Comparison of ENCODE assay signal across 8 cellular contexts in genomic region chr1:227437495-227438008, GRCh38.
DNase-seq lines count a peak whose midpoint lies in the region; ATAC-seq, FAIRE-seq and TF ChIP-seq lines count a peak whose summit lies in the region.

No MANE protein-coding gene starts in this region.

- CTCF ChIA-PET in activated CD8-positive, alpha-beta T cell treated with anti-CD3 and anti-CD28 coated beads for 36 hours (lab: Charles Lee), result no interaction called here
- CTCF ChIA-PET in activated CD8-positive, alpha-beta T cell treated with anti-CD3 and anti-CD28 coated beads, Interleukin-2, amount 10 ng/mL, durations not matched to agents 7 days and 5 days (lab: Charles Lee), result no interaction called here
- CTCF ChIA-PET in mammary epithelial cell (lab: Charles Lee; ENCODE audit: low non-redundant PET) (no interaction called here), HepG2 (lab: Yijun Ruan, JAX; ENCODE audit: low intra/inter-chr PET ratio, low total read pairs) (interaction anchor here (0.8 to 1.5 kb wide), 4 partner anchors 202 to 804 kb away, joined by 4 to 6 read pairs (median 5); no protein-coding TSS in a partner anchor)

- no peak for ATAC-seq in activated CD8-positive, alpha-beta T cell treated with anti-CD3 and anti-CD28 coated beads for 36 hours
- no peak for ATAC-seq in activated CD8-positive, alpha-beta T cell treated with anti-CD3 and anti-CD28 coated beads, Interleukin-2, amount 10 ng/mL, durations not matched to agents 7 days and 5 days
- ATAC-seq in HepG2, result peak; percentile 67; the same call in 2 of the 3 replicates
- peak; percentile 52 to 82 for ATAC-seq in upper lobe of left lung (ENCODE audit: low FRiP score in 2 of 2)
- ATAC-seq in HG03139 (IDR thresholded peaks at IDR 0.05; ENCODE audit: unreplicated experiment), result no peak

- intact Hi-C loops in activated CD8-positive, alpha-beta T cell treated with anti-CD3 and anti-CD28 coated beads for 36 hours (cut with micrococcal nuclease), result no loop called here
- intact Hi-C loops in mammary epithelial cell (cut with micrococcal nuclease), result loop anchor here (1.0 to 10.0 kb wide), 10 partner anchors 120 to 1015 kb away; partner anchors contain the start of genes ITPKB and STUM
- intact Hi-C loops in HepG2 (cut with micrococcal nuclease; ENCODE audit: unreplicated experiment), result loop anchor here (1.0 to 10.0 kb wide), 5 partner anchors 120 to 803 kb away; partner anchors contain the start of gene CDC42BPA

- H3K9me3 ChIP-seq in mammary epithelial cell (replicated peaks; ENCODE audit: insufficient read depth, low read length) (no peaks in the 10 kb centered on the region), HepG2 (ENCODE audit: low read length) (no peaks in the 10 kb centered on the region), upper lobe of left lung (no peaks in the 10 kb centered on the region)

- peak overlapping the region; percentile 25 to 41 (median 36) for H3K4me3 ChIP-seq in mammary epithelial cell (replicated peaks in 1 of 3; ENCODE audit: insufficient read depth in 1 of 3, low read depth in 2 of 3, low read length in 3 of 3)
- peak overlapping the region in 1 of 3 experiments; percentile 37; a peak in 1 of 6 replicates for H3K4me3 ChIP-seq in HepG2 (replicated peaks in 1 of 3; ENCODE audit: insufficient read depth in 1 of 3, low read depth in 2 of 3, low read length in 3 of 3)
- H3K4me3 ChIP-seq in upper lobe of left lung, result peak overlapping the region in 3 of 4 donors; percentile 18 to 41 (median 33)

- TF ChIP-seq POLR2A in HepG2 (IDR thresholded peaks at IDR 0.05; ENCODE audit: insufficient read depth in 1 of 2, low read depth in 2 of 2, low read length in 2 of 2) (no peak), upper lobe of left lung (IDR thresholded peaks at IDR 0.05) (no peak)

- H3K27me3 ChIP-seq in mammary epithelial cell (ENCODE audit: insufficient read depth, low read length) (no peaks in the 10 kb centered on the region), HepG2 (ENCODE audit: control insufficient read depth in 1 of 2, insufficient read depth in 2 of 2, low read length in 2 of 2) (peaks cover 0 to 17% of the 10 kb centered on the region in 2 experiments; a peak in 1 of 5 replicates), upper lobe of left lung (no peaks in the 10 kb centered on the region)

- no peak for TF ChIP-seq EP300 in HepG2 (IDR thresholded peaks at IDR 0.05; ENCODE audit: low read depth in 2 of 2, low read length in 2 of 2)
- no peak for TF ChIP-seq EP300 in HepG2 (CRISPR knock-in tag; IDR thresholded peaks at IDR 0.05; ENCODE audit: borderline replicate concordance)
- no peak for TF ChIP-seq EP300 in upper lobe of left lung (IDR thresholded peaks at IDR 0.05)

- peak; percentile 12 for FAIRE-seq in HepG2 (lab: Jason Lieb, UNC)

- H3K36me3 Mint-ChIP-seq in activated CD8-positive, alpha-beta T cell treated with anti-CD3 and anti-CD28 coated beads for 36 hours (ENCODE audit: low read depth), result no peaks in the 10 kb centered on the region
- H3K36me3 Mint-ChIP-seq in activated CD8-positive, alpha-beta T cell treated with anti-CD3 and anti-CD28 coated beads, Interleukin-2, amount 10 ng/mL, durations not matched to agents 7 days and 5 days (ENCODE audit: low read depth), result no peaks in the 10 kb centered on the region

- dilution Hi-C loops in mammary epithelial cell (cut with HindIII; ENCODE audit: low sequenced_read_pairs), result no loop called here

- no peak overlapping the region for H3K27ac Mint-ChIP-seq in activated CD8-positive, alpha-beta T cell treated with anti-CD3 and anti-CD28 coated beads for 36 hours
- no peak overlapping the region for H3K27ac Mint-ChIP-seq in activated CD8-positive, alpha-beta T cell treated with anti-CD3 and anti-CD28 coated beads, Interleukin-2, amount 10 ng/mL, durations not matched to agents 7 days and 5 days

- POLR2A ChIA-PET in activated CD8-positive, alpha-beta T cell treated with anti-CD3 and anti-CD28 coated beads for 36 hours (lab: Charles Lee), result no interaction called here
- POLR2A ChIA-PET in activated CD8-positive, alpha-beta T cell treated with anti-CD3 and anti-CD28 coated beads, Interleukin-2, amount 10 ng/mL, durations not matched to agents 7 days and 5 days (lab: Charles Lee), result no interaction called here
- POLR2A ChIA-PET in HepG2 (lab: Yijun Ruan, JAX), result no interaction called here

- no peaks in the 10 kb centered on the region for H4K20me1 ChIP-seq in mammary epithelial cell (ENCODE audit: insufficient read depth, low read length)
- no peaks in the 10 kb centered on the region for H4K20me1 ChIP-seq in HepG2 (ENCODE audit: insufficient read depth, low read length)

- in situ Hi-C loops in mammary epithelial cell (cut with MboI; ENCODE audit: low sequenced_read_pairs in 2 of 2), result loop anchor here (10.0 to 25.0 kb wide), 4 partner anchors 200 to 525 kb away; no protein-coding TSS in a partner anchor
- in situ Hi-C loops in HepG2 (cut with HindIII; ENCODE audit: extremely low pct_ligation_motif_present, low pct_unique_long_range_greater_than_20kb), result loop anchor here (5.0 to 10.0 kb wide), 3 partner anchors 120 to 803 kb away; partner anchors contain the start of gene CDC42BPA

- BruUV-seq in mammary epithelial cell (replicated peaks; lab: Mats Ljungman, UMichigan) (no TSS peak), HepG2 (replicated peaks; lab: Mats Ljungman, UMichigan) (no TSS peak)

- WGBS in mammary epithelial cell (ENCODE audit: low coverage, missing lambda C conversion rate), result 2% methylated on average over 7 of the region's 7 CpGs
- WGBS in HepG2 (ENCODE audit: low lambda C conversion rate), result 3% methylated on average over 7 of the region's 7 CpGs
- 4 to 8% methylated on average over 7 of the region's 7 CpGs for WGBS in upper lobe of left lung, 2 donors

- DNase-seq in activated CD8-positive, alpha-beta T cell treated with anti-CD3 and anti-CD28 coated beads for 36 hours, result no peak
- DNase-seq in activated CD8-positive, alpha-beta T cell treated with anti-CD3 and anti-CD28 coated beads, Interleukin-2, amount 10 ng/mL, durations not matched to agents 7 days and 5 days, result no peak
- DNase-seq in NCI-H345 (lab: John Stamatoyannopoulos, UW) (peak; percentile 37), mammary epithelial cell (peak; percentile 37), HepG2 (ENCODE audit: low spot score) (peak; percentile 25), upper lobe of left lung (no peak)
- no peak for DNase-seq in activated T-cell treated with anti-CD3 and anti-CD28 coated beads, Interleukin-2, amount 50 U/mL, for 48 hours

- H3K27me3 Mint-ChIP-seq in activated CD8-positive, alpha-beta T cell treated with anti-CD3 and anti-CD28 coated beads for 36 hours, result peaks cover 20% of the 10 kb centered on the region
- peaks cover 15% of the 10 kb centered on the region for H3K27me3 Mint-ChIP-seq in activated CD8-positive, alpha-beta T cell treated with anti-CD3 and anti-CD28 coated beads, Interleukin-2, amount 10 ng/mL, durations not matched to agents 7 days and 5 days (ENCODE audit: low read depth)

- H3K9me3 Mint-ChIP-seq in activated CD8-positive, alpha-beta T cell treated with anti-CD3 and anti-CD28 coated beads for 36 hours, result no peaks in the 10 kb centered on the region
- H3K9me3 Mint-ChIP-seq in activated CD8-positive, alpha-beta T cell treated with anti-CD3 and anti-CD28 coated beads, Interleukin-2, amount 10 ng/mL, durations not matched to agents 7 days and 5 days (ENCODE audit: insufficient read depth), result no peaks in the 10 kb centered on the region

- TF ChIP-seq RAD21 in HepG2 (CRISPR knock-in tag; IDR thresholded peaks at IDR 0.05), result peak; percentile 49; the same call in 1 of the 2 replicates

- H3K36me3 ChIP-seq in mammary epithelial cell (ENCODE audit: insufficient read depth, low read length), result no peaks in the 10 kb centered on the region
- no peaks in the 10 kb centered on the region for H3K36me3 ChIP-seq in HepG2 (replicated peaks in 1 of 2; ENCODE audit: control insufficient read depth in 1 of 2, insufficient read depth in 2 of 2, low read length in 2 of 2)
- no peaks in the 10 kb centered on the region for H3K36me3 ChIP-seq in upper lobe of left lung

- no peaks in the 10 kb centered on the region for H3K4me1 Mint-ChIP-seq in activated CD8-positive, alpha-beta T cell treated with anti-CD3 and anti-CD28 coated beads for 36 hours (ENCODE audit: low read depth)
- no peaks in the 10 kb centered on the region for H3K4me1 Mint-ChIP-seq in activated CD8-positive, alpha-beta T cell treated with anti-CD3 and anti-CD28 coated beads, Interleukin-2, amount 10 ng/mL, durations not matched to agents 7 days and 5 days (ENCODE audit: low read depth)

- TF ChIP-seq CTCF in activated CD8-positive, alpha-beta T cell treated with anti-CD3 and anti-CD28 coated beads for 36 hours (IDR thresholded peaks at IDR 0.05), result peak; percentile 25
- TF ChIP-seq CTCF in mammary epithelial cell (conservative IDR thresholded peaks at IDR 0.05 in 1 of 2, IDR thresholded peaks at IDR 0.05 in 1 of 2; ENCODE audit: extremely low read depth in 1 of 2, insufficient read depth in 1 of 2, low read depth in 1 of 2, low read length in 2 of 2), result peak; percentile 39 to 52
- TF ChIP-seq CTCF in HepG2 (CRISPR knock-in tag; IDR thresholded peaks at IDR 0.05), result peak; percentile 65
- peak in 5 of 6 experiments; percentile 15 to 55 (median 53) for TF ChIP-seq CTCF in upper lobe of left lung (IDR thresholded peaks at IDR 0.05)

- H3K4me3 Mint-ChIP-seq in activated CD8-positive, alpha-beta T cell treated with anti-CD3 and anti-CD28 coated beads for 36 hours, result no peak overlapping the region
- no peak overlapping the region for H3K4me3 Mint-ChIP-seq in activated CD8-positive, alpha-beta T cell treated with anti-CD3 and anti-CD28 coated beads, Interleukin-2, amount 10 ng/mL, durations not matched to agents 7 days and 5 days

- H3K4me1 ChIP-seq in mammary epithelial cell (ENCODE audit: insufficient read depth, low read length), result no peaks in the 10 kb centered on the region
- peaks cover 8% of the 10 kb centered on the region; the same call in 1 of the 2 replicates for H3K4me1 ChIP-seq in HepG2 (ENCODE audit: insufficient read depth, low read length)
- peaks cover 3 to 13% (median 6%) of the 10 kb centered on the region in 4 donors for H3K4me1 ChIP-seq in upper lobe of left lung

- H3K27ac ChIP-seq in mammary epithelial cell (ENCODE audit: insufficient read depth, low read depth, low read length), result no peak overlapping the region
- no peak overlapping the region for H3K27ac ChIP-seq in HepG2 (ENCODE audit: extremely low read length, insufficient read depth, low read length)
- H3K27ac ChIP-seq in upper lobe of left lung, result peak overlapping the region in 1 of 4 donors; percentile 54

- H3K9ac ChIP-seq in mammary epithelial cell (ENCODE audit: insufficient read depth, low read length) (peak overlapping the region; percentile 3), HepG2 (ENCODE audit: insufficient read depth, low read depth, low read length) (no peak overlapping the region)

- H3K4me2 ChIP-seq in mammary epithelial cell (ENCODE audit: insufficient read depth, low read depth, low read length), result peak overlapping the region; percentile 75
- peak overlapping the region; percentile 57 for H3K4me2 ChIP-seq in HepG2 (ENCODE audit: low read depth, low read length)

- H3K79me2 ChIP-seq in mammary epithelial cell (ENCODE audit: insufficient read depth, low read length) (no peaks in the 10 kb centered on the region), HepG2 (ENCODE audit: insufficient read depth, low read length) (no peaks in the 10 kb centered on the region)

- H2AFZ ChIP-seq in mammary epithelial cell (ENCODE audit: low read depth, low read length) (peak overlapping the region; percentile 91), HepG2 (ENCODE audit: low read length) (no peak overlapping the region)

TF ChIP-seq in HepG2, 621 proteins besides CTCF, POLR2A, EP300 and RAD21 (continues in another document):
- peak; percentile 86 for TF ChIP-seq STAG1 (CRISPR knock-in tag; IDR thresholded peaks at IDR 0.05)

Comparison
In these comparisons a context has a peak if more than half of its experiments do, and no peak if none do; other contexts are left out.
1. ATAC-seq: peak in HepG2 (single experiment) and upper lobe of left lung (2 of 2); none in activated CD8-positive, alpha-beta T cell treated with anti-CD3 and anti-CD28 coated beads for 36 hours (single experiment), activated CD8-positive, alpha-beta T cell treated with anti-CD3 and anti-CD28 coated beads, Interleukin-2, amount 10 ng/mL, durations not matched to agents 7 days and 5 days (single experiment) and HG03139 (single experiment).
2. DNase-seq: peak in NCI-H345 (single experiment), mammary epithelial cell (single experiment) and HepG2 (single experiment); none in activated CD8-positive, alpha-beta T cell treated with anti-CD3 and anti-CD28 coated beads for 36 hours (single experiment), activated CD8-positive, alpha-beta T cell treated with anti-CD3 and anti-CD28 coated beads, Interleukin-2, amount 10 ng/mL, durations not matched to agents 7 days and 5 days (single experiment), upper lobe of left lung (0 of 2) and activated T-cell treated with anti-CD3 and anti-CD28 coated beads, Interleukin-2, amount 50 U/mL, for 48 hours (0 of 2).
3. Peak in every context shown above with its lines, with median percentiles within 50 percentile points of each other: CTCF ChIP-seq.